1 cellular context compared by ENCODE assay signal in genomic region chr9:5614192-5614591, GRCh38.
TF ChIP-seq lines count a peak whose summit lies in the region.

No MANE protein-coding gene starts in this region.

TF ChIP-seq in GM12878, 131 proteins besides CTCF, POLR2A, EP300 and RAD21 (continued from another document):
- no peak for TF ChIP-seq RELB (IDR thresholded peaks at IDR 0.05; ENCODE audit: low read depth)
- TF ChIP-seq KLF5 (IDR thresholded peaks at IDR 0.05; ENCODE audit: partially characterized antibody) = no peak
- peak; percentile 9; the same call in 1 of the 2 replicates for TF ChIP-seq IRF4 (IDR thresholded peaks at IDR 0.05; ENCODE audit: low read depth, low read length)
- TF ChIP-seq ATF2 (IDR thresholded peaks at IDR 0.05; ENCODE audit: low read length) = 0 out of 2 replicates have a peak, but pooled peaks have one; percentile 39
- peak; percentile 84 for TF ChIP-seq RUNX3 (IDR thresholded peaks at IDR 0.05; ENCODE audit: low read length)
- TF ChIP-seq ZNF24 (IDR thresholded peaks at IDR 0.05) = no peak
- no peak for TF ChIP-seq GATAD2B (conservative IDR thresholded peaks at IDR 0.05; ENCODE audit: low read depth)
- TF ChIP-seq MTA2 (IDR thresholded peaks at IDR 0.05; ENCODE audit: low read depth) = no peak
- TF ChIP-seq USF1 (IDR thresholded peaks at IDR 0.05; ENCODE audit: borderline replicate concordance, extremely low read length, insufficient read depth, low read depth, low read length) = no peak
- peak; percentile 81 for TF ChIP-seq JUNB (IDR thresholded peaks at IDR 0.05)
- no peak for TF ChIP-seq SMC3 (IDR thresholded peaks at IDR 0.05; ENCODE audit: borderline replicate concordance, low read length)
- no peak for TF ChIP-seq WRNIP1 (IDR thresholded peaks at IDR 0.05; ENCODE audit: borderline replicate concordance, low read depth, low read length)
- TF ChIP-seq HSF1 (IDR thresholded peaks at IDR 0.05; ENCODE audit: low read depth, low read length) = no peak
